In the genomic region with DNA sequence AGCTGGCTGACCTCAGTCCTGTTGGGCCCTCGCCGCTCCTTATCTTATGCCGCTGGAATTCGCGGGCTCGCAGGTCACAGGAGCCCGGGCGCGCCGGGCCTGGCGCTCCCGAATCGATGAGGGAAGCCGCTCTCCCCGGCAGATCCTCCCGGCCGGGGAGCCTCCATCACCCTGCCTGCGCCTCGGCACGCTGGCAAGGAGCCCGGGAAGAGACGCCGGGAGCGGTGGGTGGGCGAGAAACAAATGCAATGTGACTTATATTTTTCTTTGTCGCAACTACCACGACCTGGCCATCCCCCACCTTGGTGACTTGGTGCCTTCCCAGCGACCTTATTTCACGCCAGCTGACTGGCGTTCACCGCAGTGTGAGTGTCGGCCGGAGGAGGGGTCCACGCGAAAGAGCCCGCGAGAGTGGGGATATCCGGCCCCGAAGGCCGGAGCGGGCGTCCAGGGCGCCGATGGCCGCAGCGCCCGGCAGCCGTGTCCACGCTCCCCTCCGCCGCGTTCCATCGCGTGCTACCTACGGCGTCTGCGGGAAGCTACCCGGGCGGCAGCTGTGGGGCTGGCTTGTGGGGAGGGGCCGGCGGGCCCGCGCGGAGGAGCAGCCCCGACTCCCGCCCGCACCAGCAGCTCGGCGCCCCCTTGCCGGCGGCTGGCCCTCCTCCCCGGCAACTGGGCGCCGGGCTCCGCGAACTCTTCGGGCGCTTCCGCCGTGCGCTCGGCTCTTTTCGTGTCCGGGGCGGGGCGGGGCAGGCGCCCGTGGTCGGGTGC, we compare ENCODE assay signal across 8 cellular contexts. TPM values are rescaled to one million over a fixed set of nuclear protein-coding genes. Genes with fewer than 3 reads are reported as not detected.
A peak's percentile ranks its signal among the peaks of the same experiment; 100 is the strongest.
DNase-seq lines count a peak whose midpoint lies in the region; ATAC-seq and TF ChIP-seq lines count a peak whose summit lies in the region.

No MANE protein-coding gene starts in this region.

- H3K27ac ChIP-seq in SJCRH30: peak overlapping the region; percentile 98
- peak overlapping the region; percentile 95 to 99 (median 98) for H3K27ac ChIP-seq in gastroesophageal sphincter
- H3K27ac ChIP-seq in neutrophil: no peak overlapping the region
- peak overlapping the region; percentile 74 for H3K27ac ChIP-seq in substantia nigra (ENCODE audit: low read depth, low read length, poor library complexity, severe bottlenecking)

- peak; percentile 69 for TF ChIP-seq EP300 in gastroesophageal sphincter (IDR thresholded peaks at IDR 0.05)

- DNase-seq in H7: peak; percentile 99
- peak; percentile 94 for DNase-seq in LoVo (ENCODE audit: low spot score)
- peak; percentile 86 to 88 for DNase-seq in SJCRH30
- peak; percentile 90 for DNase-seq in activated naive CD4-positive, alpha-beta T cell treated with Interleukin-2 at 50 U/mL for 16 hours
- peak in 47 of 49 donors; percentile 18 to 96 (median 84) for DNase-seq in substantia nigra (lab: John Stamatoyannopoulos, UW)

- H3K27me3 ChIP-seq in H7 (ENCODE audit: control insufficient read depth, insufficient read depth, low read length) (no peaks in the 10 kb centered on the region), SJCRH30 (no peaks in the 10 kb centered on the region), gastroesophageal sphincter (peaks cover 6% of the 10 kb centered on the region), neutrophil (peaks cover 88% of the 10 kb centered on the region)

- ATAC-seq in gastroesophageal sphincter: peak; percentile 91

- WGBS in gastroesophageal sphincter (ENCODE audit: low coverage in 1 of 2), 2 donors: 0% methylated on average over 1 to 9 of the region's 89 CpGs

- peak in 1 of 4 experiments; percentile 17 for TF ChIP-seq CTCF in gastroesophageal sphincter (IDR thresholded peaks at IDR 0.05)
- TF ChIP-seq CTCF in neutrophil (IDR thresholded peaks at IDR 0.05): no peak

- TF ChIP-seq POLR2A in gastroesophageal sphincter (IDR thresholded peaks at IDR 0.05): peak; percentile 91 to 94

- H3K9ac ChIP-seq in ES-I3 (ENCODE audit: low read depth, low read length): peak overlapping the region; percentile 97

- H3K9me3 ChIP-seq in ES-I3 (ENCODE audit: control insufficient read depth, insufficient read depth, low read length) (no peaks in the 10 kb centered on the region), SJCRH30 (replicated peaks) (no peaks in the 10 kb centered on the region), gastroesophageal sphincter (no peaks in the 10 kb centered on the region), neutrophil (no peaks in the 10 kb centered on the region)

- H3K4me1 ChIP-seq in ES-I3 (ENCODE audit: insufficient read depth, low read length): peaks cover 30% of the 10 kb centered on the region
- no peaks in the 10 kb centered on the region for H3K4me1 ChIP-seq in SJCRH30
- peaks cover 0 to 65% (median 0%) of the 10 kb centered on the region in 3 donors for H3K4me1 ChIP-seq in gastroesophageal sphincter
- H3K4me1 ChIP-seq in neutrophil (ENCODE audit: control insufficient read depth in 1 of 2, insufficient read depth in 1 of 2, low read depth in 1 of 2, low read length in 1 of 2): peaks cover 11 to 18% of the 10 kb centered on the region in 2 experiments

- H3K36me3 ChIP-seq in ES-I3 (ENCODE audit: insufficient read depth, low read length) (no peaks in the 10 kb centered on the region; the same call in 1 of the 2 replicates), H7 (replicated peaks; ENCODE audit: control insufficient read depth, insufficient read depth, low read length) (no peaks in the 10 kb centered on the region), SJCRH30 (0 out of 2 replicates have a peak, but pooled peaks cover 3% of the 10 kb centered on the region), gastroesophageal sphincter (no peaks in the 10 kb centered on the region), neutrophil (no peaks in the 10 kb centered on the region)

- H3K4me3 ChIP-seq in H7 (ENCODE audit: insufficient read depth, low read depth, low read length) (peak overlapping the region; percentile 95), SJCRH30 (peak overlapping the region; percentile 74), gastroesophageal sphincter (peak overlapping the region; percentile 51 to 85), neutrophil (ENCODE audit: low read depth in 1 of 2, low read length in 1 of 2) (peak overlapping the region; percentile 43 to 62)

RNA-seq across cellular contexts. Expression of a gene that starts 0.5 kb away (rescaled TPM):
- total RNA-seq in H7 (2014; rRNA removed; shearing (Covaris generic)): 86.5 and 99.3 TPM in 2 replicates
- 28.7 and 36.3 TPM in 2 replicates for total RNA-seq in SJCRH30 (2014; rRNA removed; shearing (Covaris generic))
- total RNA-seq in gastroesophageal sphincter: 100 to 1,000 TPM in 3 of 4 donors, 10 to 100 TPM in 1; 91.5 to 121 (median 117) TPM
